Comparison of ENCODE assay signal across 3 cellular contexts in genomic region chr20:54128175-54128574, GRCh38.
TF ChIP-seq lines count a peak whose summit lies in the region.

No MANE protein-coding gene starts in this region.

TF ChIP-seq in SK-N-SH, 30 proteins besides CTCF, POLR2A, EP300 and RAD21:
- no peak for TF ChIP-seq SIN3A (IDR thresholded peaks at IDR 0.05; ENCODE audit: borderline replicate concordance, low read depth, low read length)
- no peak for TF ChIP-seq MEF2A (IDR thresholded peaks at IDR 0.05; ENCODE audit: borderline replicate concordance, low read depth)
- no peak for TF ChIP-seq CHD2 (IDR thresholded peaks at IDR 0.05; ENCODE audit: low read length, partially characterized antibody)
- TF ChIP-seq PBX3 (IDR thresholded peaks at IDR 0.05) = no peak
- no peak for TF ChIP-seq ELF1 (IDR thresholded peaks at IDR 0.05)
- no peak for TF ChIP-seq JUND (IDR thresholded peaks at IDR 0.05)
- no peak for TF ChIP-seq FOXJ3 (CRISPR knock-in tag; IDR thresholded peaks at IDR 0.05)
- no peak for TF ChIP-seq EZH2phosphoT487 (IDR thresholded peaks at IDR 0.05; ENCODE audit: borderline replicate concordance, low read depth)
- TF ChIP-seq RXRA (IDR thresholded peaks at IDR 0.05; ENCODE audit: borderline replicate concordance, low read depth) = no peak
- TF ChIP-seq FOSL2 (IDR thresholded peaks at IDR 0.05; ENCODE audit: borderline replicate concordance, low read depth) = no peak
TF ChIP-seq in SK-N-SH: peak in this region for 0.

TF ChIP-seq in SK-N-SH treated with all-trans-retinoic acid at 6 μM for 48 hours, 23 proteins besides CTCF, POLR2A, EP300 and RAD21:
- TF ChIP-seq POU6F1 (CRISPR knock-in tag; IDR thresholded peaks at IDR 0.05; ENCODE audit: borderline replicate concordance, low read depth) (no peak), BACH2 (CRISPR knock-in tag; IDR thresholded peaks at IDR 0.05; ENCODE audit: borderline replicate concordance) (no peak), ISL1 (CRISPR knock-in tag; IDR thresholded peaks at IDR 0.05) (no peak), ZNF565 (CRISPR knock-in tag; conservative IDR thresholded peaks at IDR 0.05; ENCODE audit: low read depth) (no peak), CSRNP3 (CRISPR knock-in tag; IDR thresholded peaks at IDR 0.05) (no peak), TCF4 (CRISPR knock-in tag; IDR thresholded peaks at IDR 0.05; ENCODE audit: borderline replicate concordance) (no peak), TSHZ2 (CRISPR knock-in tag; IDR thresholded peaks at IDR 0.05) (no peak), CSDC2 (CRISPR knock-in tag; IDR thresholded peaks at IDR 0.05) (no peak), ZFP3 (CRISPR knock-in tag; IDR thresholded peaks at IDR 0.05) (no peak), GLIS3 (CRISPR knock-in tag; IDR thresholded peaks at IDR 0.05) (no peak), CREB5 (CRISPR knock-in tag; IDR thresholded peaks at IDR 0.05; ENCODE audit: low read depth) (no peak), RARB (CRISPR knock-in tag; IDR thresholded peaks at IDR 0.05) (no peak), OSR1 (CRISPR knock-in tag; IDR thresholded peaks at IDR 0.05) (no peak), ZNF70 (CRISPR knock-in tag; IDR thresholded peaks at IDR 0.05) (no peak), SNAI2 (CRISPR knock-in tag; IDR thresholded peaks at IDR 0.05) (no peak), ZNF8 (CRISPR knock-in tag; IDR thresholded peaks at IDR 0.05) (no peak), PPARA (CRISPR knock-in tag; IDR thresholded peaks at IDR 0.05; ENCODE audit: borderline replicate concordance) (no peak)

TF ChIP-seq in IMR-90, 13 proteins besides CTCF, POLR2A, EP300 and RAD21:
- TF ChIP-seq MXI1 (IDR thresholded peaks at IDR 0.05; ENCODE audit: borderline replicate concordance, low read depth, low read length) (no peak), MAZ (IDR thresholded peaks at IDR 0.05; ENCODE audit: borderline replicate concordance, low read depth, low read length) (no peak), CHD1 (IDR thresholded peaks at IDR 0.05; ENCODE audit: low read depth, low read length) (no peak), BHLHE40 (IDR thresholded peaks at IDR 0.05; ENCODE audit: low read depth, low read length) (no peak), USF2 (IDR thresholded peaks at IDR 0.05; ENCODE audit: low read depth, low read length) (no peak), ELK1 (IDR thresholded peaks at IDR 0.05; ENCODE audit: borderline replicate concordance, low read depth, low read length) (no peak), MAFK (IDR thresholded peaks at IDR 0.05; ENCODE audit: low read depth, low read length) (no peak), SMC3 (IDR thresholded peaks at IDR 0.05; ENCODE audit: low read depth, low read length) (no peak), CEBPB (IDR thresholded peaks at IDR 0.05; ENCODE audit: low read depth, low read length) (no peak), RFX5 (IDR thresholded peaks at IDR 0.05; ENCODE audit: low read depth, low read length) (no peak)
